Comparison of ENCODE assay signal across 14 cellular contexts in genomic region chr13:110499621-110500281, GRCh38.
DNase-seq lines count a peak whose midpoint lies in the region; ATAC-seq, FAIRE-seq and TF ChIP-seq lines count a peak whose summit lies in the region.
"Had no signal": no experiment of that assay in that cellular context is flagged by ENCODE, and none has a peak within 500 bp of the region (broad histone marks: within the 10 kb centered on the region; RNA-seq: fewer than 3 reads in every experiment).

No MANE protein-coding gene starts in this region.

- DNase-seq in A172 (ENCODE audit: low spot score) (peak; percentile 96), H54 (ENCODE audit: insufficient read length, low spot score) (no peak), NCI-H524 treated with DMSO at 0.1 percent for 48 hours (lab: John Stamatoyannopoulos, UW) (peak; percentile 92), dermis microvascular lymphatic vessel endothelial cell (ENCODE audit: low read depth in 2 of 2) (peak; percentile 2 to 69), MM.1S (no peak), NCI-H226 (no peak)
- no peak for DNase-seq in naive thymus-derived CD8-positive, alpha-beta T cell
- DNase-seq: activated naive CD8-positive, alpha-beta T cell treated with anti-CD3 and anti-CD28 coated beads, Interleukin-2, amount 50 U/mL, for 24 hours; foreskin melanocyte; GM23248; naive B cell; stimulated activated CD4-positive, alpha-beta T cell treated with anti-CD3 and anti-CD28 coated beads, Interleukin-4, amount 100 ng/mL, for 1 hour had no signal

- no peaks in the 10 kb centered on the region for H3K4me1 ChIP-seq in MM.1S (ENCODE audit: low read length)

- no peak for TF ChIP-seq POLR2A in H54 (IDR thresholded peaks at IDR 0.05; ENCODE audit: low read depth, low read length)

- no peaks in the 10 kb centered on the region for H3K4me1 Mint-ChIP-seq in naive thymus-derived CD8-positive, alpha-beta T cell
- H3K4me1 Mint-ChIP-seq: activated naive CD8-positive, alpha-beta T cell treated with anti-CD3 and anti-CD28 coated beads, Interleukin-2, amount 50 U/mL, for 24 hours; naive B cell had no signal

- no peak overlapping the region for H3K27ac Mint-ChIP-seq in naive thymus-derived CD8-positive, alpha-beta T cell
- H3K27ac Mint-ChIP-seq: activated naive CD8-positive, alpha-beta T cell treated with anti-CD3 and anti-CD28 coated beads, Interleukin-2, amount 50 U/mL, for 24 hours; type B pancreatic cell had no signal

- H3F3A ChIP-seq in MM.1S (ENCODE audit: insufficient read depth, low read length): no peaks in the 10 kb centered on the region

- no peak overlapping the region for H3K4me3 Mint-ChIP-seq in naive thymus-derived CD8-positive, alpha-beta T cell
- H3K4me3 Mint-ChIP-seq: activated naive CD8-positive, alpha-beta T cell treated with anti-CD3 and anti-CD28 coated beads, Interleukin-2, amount 50 U/mL, for 24 hours; naive B cell; type B pancreatic cell had no signal

- no peaks in the 10 kb centered on the region for H3K9me3 ChIP-seq in MM.1S (replicated peaks; ENCODE audit: insufficient read depth, low read length)

- H4K20me1 ChIP-seq in MM.1S (ENCODE audit: insufficient read depth, low read length): no peaks in the 10 kb centered on the region

- H3K79me2 ChIP-seq in MM.1S (ENCODE audit: low read length): no peaks in the 10 kb centered on the region

- H2AFZ ChIP-seq in MM.1S (ENCODE audit: low read length): no peak overlapping the region
- H2AFZ ChIP-seq: GM23248 had no signal

- TF ChIP-seq CTCF in MM.1S (IDR thresholded peaks at IDR 0.05; ENCODE audit: low read length): no peak

- peak; percentile 20 for FAIRE-seq in H54 (lab: Jason Lieb, UNC)

- H3K27me3 ChIP-seq in MM.1S (replicated peaks; ENCODE audit: insufficient read depth, low read length): no peaks in the 10 kb centered on the region

- no peak overlapping the region for H3K4me2 ChIP-seq in MM.1S (ENCODE audit: low read depth, low read length)

- no peak for ATAC-seq in GM21737 (IDR thresholded peaks at IDR 0.05; ENCODE audit: unreplicated experiment)
- no peak for ATAC-seq in naive thymus-derived CD8-positive, alpha-beta T cell
- ATAC-seq: activated naive CD8-positive, alpha-beta T cell treated with anti-CD3 and anti-CD28 coated beads, Interleukin-2, amount 50 U/mL, for 24 hours had no signal

- peaks cover 0 to 9% (median 6%) of the 10 kb centered on the region in 5 donors for H3K27me3 Mint-ChIP-seq in naive thymus-derived CD8-positive, alpha-beta T cell
- H3K27me3 Mint-ChIP-seq: activated naive CD8-positive, alpha-beta T cell treated with anti-CD3 and anti-CD28 coated beads, Interleukin-2, amount 50 U/mL, for 24 hours; type B pancreatic cell had no signal

- no peaks in the 10 kb centered on the region for H3K9me2 ChIP-seq in MM.1S (replicated peaks; ENCODE audit: insufficient read depth, low read length)

- POLR2A ChIA-PET in naive thymus-derived CD8-positive, alpha-beta T cell (lab: Charles Lee): no interaction called here

- peaks cover 0 to 13% (median 4%) of the 10 kb centered on the region in 9 donors for H3K9me3 Mint-ChIP-seq in naive thymus-derived CD8-positive, alpha-beta T cell
- H3K9me3 Mint-ChIP-seq: activated naive CD8-positive, alpha-beta T cell treated with anti-CD3 and anti-CD28 coated beads, Interleukin-2, amount 50 U/mL, for 24 hours had no signal

- H3K36me3 Mint-ChIP-seq in naive thymus-derived CD8-positive, alpha-beta T cell: no peaks in the 10 kb centered on the region

- no peak overlapping the region for H3K4me3 ChIP-seq in MM.1S (ENCODE audit: low read length)
- H3K4me3 ChIP-seq: GM23248 had no signal

- H3K9ac ChIP-seq in MM.1S (ENCODE audit: low read length): no peak overlapping the region
- H3K9ac ChIP-seq: GM23248 had no signal

- H3K36me3 ChIP-seq in MM.1S (replicated peaks; ENCODE audit: insufficient read depth, low read length): no peaks in the 10 kb centered on the region

- H3K27ac ChIP-seq in MM.1S (ENCODE audit: low read length): no peak overlapping the region
- H3K27ac ChIP-seq: GM23248 had no signal

Comparison
In these comparisons a context has a peak if more than half of its experiments do, and no peak if none do; other contexts are left out.
1. DNase-seq: peak in A172 (single experiment), NCI-H524 treated with DMSO at 0.1 percent for 48 hours (single experiment) and dermis microvascular lymphatic vessel endothelial cell (2 of 2); none in H54 (single experiment), MM.1S (single experiment), NCI-H226 (single experiment) and naive thymus-derived CD8-positive, alpha-beta T cell (0 of 10).